ENCODE assay signal across 31 cellular contexts in the genomic region with DNA sequence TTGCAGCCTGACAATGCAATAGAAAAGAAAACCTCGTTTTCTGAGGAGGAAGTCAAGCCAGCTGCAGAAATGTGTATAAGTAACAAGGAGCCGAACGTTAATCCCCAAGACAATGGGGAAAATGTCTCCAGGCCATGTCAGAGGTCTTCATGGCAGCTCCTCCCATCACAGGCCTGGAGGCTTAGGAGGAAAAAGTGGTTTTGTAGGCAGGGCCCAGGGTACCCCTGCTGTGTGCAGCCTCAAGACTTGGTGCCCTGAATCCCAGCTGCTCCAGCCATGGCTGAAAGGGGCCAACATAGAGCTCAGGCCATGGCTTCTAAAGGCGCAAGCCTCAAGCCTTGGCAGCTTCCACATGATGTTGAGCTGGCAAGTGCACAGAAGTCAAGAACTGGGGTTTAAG.
"Had no signal": no experiment of that assay in that cellular context is flagged by ENCODE, and none has a peak within 500 bp of the region (broad histone marks: within the 10 kb centered on the region; RNA-seq: fewer than 3 reads in every experiment).

No MANE protein-coding gene starts in this region.

- H3K27me3 ChIP-seq: adrenal gland, body of pancreas, esophagus muscularis mucosa, foreskin keratinocyte, gastrocnemius medialis, heart left ventricle had no signal

- DNase-seq: activated B cell treated with CpG ODN at 0.5 μM for 24 hours; activated CD4-positive, alpha-beta T cell treated with anti-CD3 and anti-CD28 coated beads for 48 hours; activated CD4-positive, alpha-beta T cell treated with anti-CD3 and anti-CD28 coated beads, Interleukin-2, amount 50 U/mL, for 1 hour; activated CD4-positive, alpha-beta T cell treated with anti-CD3 and anti-CD28 coated beads, Interleukin-2, amount 50 U/mL, for 48 hours; activated CD8-positive, alpha-beta memory T cell treated with anti-CD3 and anti-CD28 coated beads for 24 hours; activated CD8-positive, alpha-beta T cell treated with anti-CD3 and anti-CD28 coated beads for 36 hours; activated effector memory CD4-positive, alpha-beta T cell treated with anti-CD3 and anti-CD28 coated beads, Interleukin-2, amount 50 U/mL, for 16 hours; activated naive CD4-positive, alpha-beta T cell treated with anti-CD3 and anti-CD28 coated beads for 36 hours; activated naive CD8-positive, alpha-beta T cell treated with anti-CD3 and anti-CD28 coated beads for 36 hours; activated naive CD8-positive, alpha-beta T cell treated with anti-CD3 and anti-CD28 coated beads, Interleukin-2, amount 50 U/mL, for 24 hours; activated T-cell treated with anti-CD3 and anti-CD28 coated beads, Interleukin-2, amount 50 U/mL, for 4 hours; adrenal gland; amygdala; aorta; body of pancreas; caudate nucleus; cortex of kidney; dermis blood vessel endothelial cell; effector CD8-positive, alpha-beta T cell; erythroblast; foreskin keratinocyte; gastrocnemius medialis; glutamatergic neuron; heart left ventricle; T1000; WERI-Rb-1 had no signal

- H3K9me3 Mint-ChIP-seq: activated naive CD4-positive, alpha-beta T cell treated with anti-CD3 and anti-CD28 coated beads, Interleukin-2, amount 50 U/mL, for 24 hours had no signal

- H3K4me1 Mint-ChIP-seq: activated B cell treated with CpG ODN at 0.5 μM for 24 hours had no signal

- H3K27ac Mint-ChIP-seq: activated B cell treated with CpG ODN at 0.5 μM for 24 hours; activated CD8-positive, alpha-beta T cell treated with anti-CD3 and anti-CD28 coated beads for 36 hours; activated naive CD4-positive, alpha-beta T cell treated with anti-CD3 and anti-CD28 coated beads for 36 hours; activated naive CD4-positive, alpha-beta T cell treated with anti-CD3 and anti-CD28 coated beads, Interleukin-2, amount 50 U/mL, for 24 hours; activated naive CD8-positive, alpha-beta T cell treated with anti-CD3 and anti-CD28 coated beads for 36 hours; activated naive CD8-positive, alpha-beta T cell treated with anti-CD3 and anti-CD28 coated beads, Interleukin-2, amount 50 U/mL, for 24 hours; activated T-helper 1 cell treated with anti-CD3 and anti-CD28 coated beads, Interleukin-12 subunit alpha, Interleukin-12 subunit beta, Interleukin-2, Interleukin-4 antibody, amounts not matched to agents 30 ng/mL and 10 ng/mL and 1 ng/mL, durations not matched to agents 14 hours and 24 hours and 36 hours; activated T-helper 2 cell treated with anti-CD3 and anti-CD28 coated beads, Interferon-gamma antibody, Interleukin-2, Interleukin-4, amounts not matched to agents 10 μg/mL and 5 μg/mL and 100 μg/mL, durations not matched to agents 14 hours and 24 hours and 36 hours; T-helper 1 cell treated with Interleukin-12 subunit alpha and Interleukin-12 subunit beta and Interleukin-4 antibody, amounts not matched to agents 30 μg/mL and 1 μg/mL, for 36 hours had no signal

- H3K27ac ChIP-seq: adrenal gland, esophagus muscularis mucosa, foreskin keratinocyte, gastrocnemius medialis, heart left ventricle, WERI-Rb-1 had no signal

- H3K4me3 Mint-ChIP-seq: activated B cell treated with CpG ODN at 0.5 μM for 24 hours; activated CD8-positive, alpha-beta T cell treated with anti-CD3 and anti-CD28 coated beads for 36 hours; activated naive CD4-positive, alpha-beta T cell treated with anti-CD3 and anti-CD28 coated beads for 36 hours; activated naive CD4-positive, alpha-beta T cell treated with anti-CD3 and anti-CD28 coated beads, Interleukin-2, amount 50 U/mL, for 24 hours; activated naive CD8-positive, alpha-beta T cell treated with anti-CD3 and anti-CD28 coated beads for 36 hours; activated naive CD8-positive, alpha-beta T cell treated with anti-CD3 and anti-CD28 coated beads, Interleukin-2, amount 50 U/mL, for 24 hours; activated T-cell treated with anti-CD3 and anti-CD28 coated beads, Interleukin-2, amount 50 U/mL, for 4 hours; activated T-helper 1 cell treated with anti-CD3 and anti-CD28 coated beads, Interleukin-12 subunit alpha, Interleukin-12 subunit beta, Interleukin-2, Interleukin-4 antibody, amounts not matched to agents 30 ng/mL and 10 ng/mL and 1 ng/mL, durations not matched to agents 14 hours and 24 hours and 36 hours; T-helper 1 cell treated with Interleukin-12 subunit alpha and Interleukin-12 subunit beta and Interleukin-4 antibody, amounts not matched to agents 30 μg/mL and 1 μg/mL, for 36 hours had no signal

- H3K9me3 ChIP-seq: adrenal gland, body of pancreas, esophagus muscularis mucosa, gastrocnemius medialis had no signal

- H3K27me3 Mint-ChIP-seq: activated B cell treated with CpG ODN at 0.5 μM for 24 hours; activated CD8-positive, alpha-beta T cell treated with anti-CD3 and anti-CD28 coated beads for 36 hours; activated naive CD4-positive, alpha-beta T cell treated with anti-CD3 and anti-CD28 coated beads, Interleukin-2, amount 50 U/mL, for 24 hours; activated naive CD8-positive, alpha-beta T cell treated with anti-CD3 and anti-CD28 coated beads for 36 hours; activated naive CD8-positive, alpha-beta T cell treated with anti-CD3 and anti-CD28 coated beads, Interleukin-2, amount 50 U/mL, for 24 hours had no signal

- H3K4me3 ChIP-seq: adrenal gland, body of pancreas, esophagus muscularis mucosa, gastrocnemius medialis, heart left ventricle had no signal

- H3K36me3 ChIP-seq: adrenal gland, esophagus muscularis mucosa, gastrocnemius medialis, heart left ventricle, WERI-Rb-1 had no signal
